10 cellular contexts compared by ENCODE assay signal in the genomic region with DNA sequence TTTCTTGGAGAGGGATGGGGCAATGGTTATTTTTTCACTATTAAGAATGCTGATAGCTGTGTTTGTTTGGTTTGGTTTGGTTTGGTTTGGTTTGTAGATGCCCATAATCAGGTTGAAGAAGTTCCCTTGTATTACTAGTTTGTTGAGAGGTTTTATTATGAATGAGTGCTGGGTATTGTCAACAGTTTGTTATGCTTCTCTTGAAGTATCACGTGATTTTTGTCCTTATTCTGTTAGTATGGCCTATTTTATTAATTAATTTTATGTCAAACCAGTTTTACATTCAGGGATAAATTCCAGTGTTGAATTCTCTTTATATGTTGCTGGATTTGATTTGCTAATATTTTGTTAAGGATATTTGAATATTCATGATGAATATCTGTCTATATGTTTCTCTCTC.
"Had no signal": no experiment of that assay in that cellular context is flagged by ENCODE, and none has a peak within 500 bp of the region (broad histone marks: within the 10 kb centered on the region; RNA-seq: fewer than 3 reads in every experiment).

No MANE protein-coding gene starts in this region.

- H3K4me3 ChIP-seq: GM23248, GM23338, HAP-1 had no signal

- H3K9me3 Mint-ChIP-seq: GM23338 had no signal

- H3K36me3 ChIP-seq: HAP-1 had no signal

- H3K27ac Mint-ChIP-seq: GM23338, H9, HFFc6 had no signal

- H3K9me3 ChIP-seq: HAP-1 had no signal

- DNase-seq: GM23248, GOT3, H7, H9, HCEC 1CT, HFFc6 had no signal

- H2AFZ ChIP-seq: GM23248, GM23338 had no signal

- H3K4me1 ChIP-seq: HAP-1 had no signal

- H3K9ac ChIP-seq: GM23248 had no signal

- H3K27ac ChIP-seq: GM23248 had no signal

- H3K4me2 ChIP-seq: GM23338 had no signal

- H3K4me3 Mint-ChIP-seq: GM23338, H9, HFFc6 had no signal

- FAIRE-seq: H54 had no signal

- ATAC-seq: GM23338, HCT116 had no signal
